ENCODE assay signal across 23 cellular contexts in genomic region chr6:166459272-166459671, GRCh38.
"Had no signal": no experiment of that assay in that cellular context is flagged by ENCODE, and none has a peak within 500 bp of the region (broad histone marks: within the 10 kb centered on the region; RNA-seq: fewer than 3 reads in every experiment).

No MANE protein-coding gene starts in this region.

- H3K9me3 ChIP-seq: colonic mucosa, esophagus muscularis mucosa, gastroesophageal sphincter, lower lobe of right lung had no signal

- H3K27me3 ChIP-seq: colonic mucosa, esophagus muscularis mucosa, foreskin keratinocyte, gastroesophageal sphincter, heart right ventricle, left lung had no signal

- FAIRE-seq: endometrium, endothelial cell of umbilical vein, frontal cortex had no signal

- H3K27me3 Mint-ChIP-seq: dendritic cell treated with granulocyte-macrophage colony-stimulating factor and Interleukin-4, amounts not matched to agents 40 ng/mL and 50 ng/mL, for 4 days; effector memory CD8-positive, alpha-beta T cell; naive thymus-derived CD4-positive, alpha-beta T cell had no signal

- H3K36me3 ChIP-seq: colonic mucosa had no signal

- H3K9me3 Mint-ChIP-seq: immature natural killer cell had no signal

- H3K27ac Mint-ChIP-seq: dendritic cell treated with granulocyte-macrophage colony-stimulating factor and Interleukin-4, amounts not matched to agents 40 ng/mL and 50 ng/mL, for 4 days; effector memory CD8-positive, alpha-beta T cell; immature natural killer cell had no signal

- H3K4me3 Mint-ChIP-seq: dendritic cell treated with granulocyte-macrophage colony-stimulating factor and Interleukin-4, amounts not matched to agents 40 ng/mL and 50 ng/mL, for 4 days; effector memory CD8-positive, alpha-beta T cell; endodermal cell; immature natural killer cell; naive thymus-derived CD4-positive, alpha-beta T cell had no signal

- DNase-seq: colonic mucosa; cortex of kidney; effector CD8-positive, alpha-beta T cell; effector memory CD8-positive, alpha-beta T cell; endodermal cell; foreskin keratinocyte; heart right ventricle; hypothalamus; immature natural killer cell; islet precursor cell; left cardiac atrium; left ventricle myocardium superior; lower lobe of right lung; mesenchymal stem cell; midbrain; naive thymus-derived CD4-positive, alpha-beta T cell had no signal

- H3K27ac ChIP-seq: colonic mucosa, esophagus muscularis mucosa, foreskin keratinocyte, gastroesophageal sphincter, heart right ventricle, left lung, lower lobe of right lung had no signal

- H3K4me1 ChIP-seq: colonic mucosa, gastroesophageal sphincter, left lung had no signal

- H3K4me3 ChIP-seq: colonic mucosa, esophagus muscularis mucosa, gastroesophageal sphincter, heart right ventricle, left lung, lower lobe of right lung had no signal

- ATAC-seq: effector memory CD8-positive, alpha-beta T cell; foreskin keratinocyte; gastroesophageal sphincter; heart right ventricle; left cardiac atrium; left lung; left ventricle myocardium superior; lower lobe of right lung; naive thymus-derived CD4-positive, alpha-beta T cell had no signal
